ENCODE assay signal across 25 cellular contexts in genomic region chr1:151134991-151135390, GRCh38. TPM values are rescaled to one million over a fixed set of nuclear protein-coding genes. Genes with fewer than 3 reads are reported as not detected.
"Had no signal": no experiment of that assay in that cellular context is flagged by ENCODE, and none has a peak within 500 bp of the region (broad histone marks: within the 10 kb centered on the region; RNA-seq: fewer than 3 reads in every experiment).

No MANE protein-coding gene starts in this region.

- H3K4me3 Mint-ChIP-seq: activated CD4-positive, alpha-beta memory T cell treated with anti-CD3 and anti-CD28 coated beads for 36 hours; activated CD4-positive, alpha-beta T cell treated with anti-CD3 and anti-CD28 coated beads, Interleukin-2, amount 10 ng/mL, durations not matched to agents 7 days and 5 days; activated naive CD4-positive, alpha-beta T cell treated with anti-CD3 and anti-CD28 coated beads for 36 hours; activated naive CD8-positive, alpha-beta T cell; activated T-helper 17 cell treated with anti-CD3 and anti-CD28 coated beads, Interleukin-2, amount 50 U/mL, for 72 hours; brain; central memory CD8-positive, alpha-beta T cell; T-cell had no signal

- FAIRE-seq: astrocyte had no signal

- H3K4me2 ChIP-seq: KMS-11 had no signal

- H3K27me3 Mint-ChIP-seq: activated naive CD8-positive, alpha-beta T cell; central memory CD8-positive, alpha-beta T cell had no signal

- H3K9ac ChIP-seq: KMS-11 had no signal

- H3K27ac Mint-ChIP-seq: activated CD4-positive, alpha-beta memory T cell treated with anti-CD3 and anti-CD28 coated beads for 36 hours; activated CD4-positive, alpha-beta T cell treated with anti-CD3 and anti-CD28 coated beads, Interleukin-2, amount 10 ng/mL, durations not matched to agents 7 days and 5 days; activated naive CD4-positive, alpha-beta T cell treated with anti-CD3 and anti-CD28 coated beads for 36 hours; activated naive CD8-positive, alpha-beta T cell; activated T-helper 17 cell treated with anti-CD3 and anti-CD28 coated beads, Interleukin-2, amount 50 U/mL, for 72 hours had no signal

- H3K4me3 ChIP-seq: SK-N-MC had no signal

- H3K4me1 Mint-ChIP-seq: activated T-helper 17 cell treated with anti-CD3 and anti-CD28 coated beads, Interleukin-2, amount 50 U/mL, for 72 hours; central memory CD8-positive, alpha-beta T cell had no signal

- H3K9me3 Mint-ChIP-seq: activated CD4-positive, alpha-beta memory T cell treated with anti-CD3 and anti-CD28 coated beads for 36 hours; activated CD4-positive, alpha-beta T cell treated with anti-CD3 and anti-CD28 coated beads, Interleukin-2, amount 10 ng/mL, durations not matched to agents 7 days and 5 days; activated naive CD4-positive, alpha-beta T cell treated with anti-CD3 and anti-CD28 coated beads for 36 hours; activated T-helper 17 cell treated with anti-CD3 and anti-CD28 coated beads, Interleukin-2, amount 50 U/mL, for 72 hours; central memory CD8-positive, alpha-beta T cell; T-cell had no signal

- DNase-seq: activated CD4-positive, alpha-beta memory T cell treated with anti-CD3 and anti-CD28 coated beads for 36 hours; activated CD4-positive, alpha-beta T cell treated with anti-CD3 and anti-CD28 coated beads, Interleukin-2, amount 10 ng/mL, durations not matched to agents 7 days and 5 days; activated gamma-delta T cell; activated naive CD4-positive, alpha-beta T cell treated with anti-CD3 and anti-CD28 coated beads for 36 hours; activated T-cell treated with anti-CD3 and anti-CD28 coated beads for 4 hours; activated T-cell treated with anti-CD3 and anti-CD28 coated beads, Interleukin-2, amount 50 U/mL, for 48 hours; amygdala; MV-4-11; NCI-H1417 treated with DMSO at 0.1 percent for 48 hours; NCI-H1694; NCI-H2107; NCI-H345; NCI-H510A; NCI-H526 treated with DMSO at 0.1 percent for 48 hours; RPMI8226; T-cell had no signal

- H3K27ac ChIP-seq: KMS-11, SK-N-MC had no signal

- ATAC-seq: activated T-helper 17 cell treated with anti-CD3 and anti-CD28 coated beads, Interleukin-2, amount 50 U/mL, for 72 hours; Right ventricle myocardium inferior; T-cell had no signal

- H3K36me3 Mint-ChIP-seq: activated CD4-positive, alpha-beta memory T cell treated with anti-CD3 and anti-CD28 coated beads for 36 hours; activated naive CD8-positive, alpha-beta T cell had no signal

RNA-seq across cellular contexts. Expression of gene TNFAIP8L2, which starts 21.5 kb away (rescaled TPM):
- total RNA-seq: astrocyte, MCF 10A had no signal

RNA-seq across cellular contexts. Expression of gene TMOD4, which starts 40.8 kb away (rescaled TPM):
- total RNA-seq: MCF 10A, Right ventricle myocardium inferior had no signal
